In the genomic region with DNA sequence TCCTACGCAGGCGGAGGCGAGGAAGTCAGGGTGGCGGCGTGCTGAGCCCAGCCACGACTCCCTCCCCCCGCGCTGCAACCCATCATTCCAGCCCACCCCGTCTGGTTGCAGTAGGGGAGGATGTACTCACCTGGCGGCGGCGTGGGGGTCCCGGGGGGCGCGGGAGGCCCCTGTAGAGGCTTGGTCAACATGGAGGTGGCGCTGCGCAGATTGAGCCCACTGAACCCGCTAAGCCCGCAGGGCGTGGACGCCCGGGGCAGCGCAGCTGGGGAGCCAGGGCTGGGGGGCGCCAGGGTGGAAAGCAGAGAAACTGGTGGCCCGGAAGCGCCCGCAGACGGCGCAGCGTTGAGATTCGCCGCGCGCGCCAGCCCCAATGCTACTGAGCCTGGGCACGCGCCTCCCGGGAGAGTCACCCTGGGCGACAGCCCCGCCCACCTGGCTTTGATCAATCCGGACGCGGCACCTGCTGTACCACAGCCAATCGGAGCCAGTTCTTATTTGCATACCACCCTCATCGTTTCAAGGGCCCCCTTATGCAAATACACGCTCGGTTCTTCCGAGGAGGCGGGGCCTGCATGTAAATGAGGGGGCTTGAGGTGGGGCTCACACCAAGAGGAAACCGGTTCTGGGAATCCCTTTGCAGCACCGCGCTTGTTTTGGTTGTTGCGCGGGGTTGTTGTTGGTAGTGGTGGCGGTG, we compare ENCODE assay signal across 8 cellular contexts. TPM values are rescaled to one million over a fixed set of nuclear protein-coding genes. Genes with fewer than 3 reads are reported as not detected.
A peak's percentile ranks its signal among the peaks of the same experiment; 100 is the strongest.
DNase-seq lines count a peak whose midpoint lies in the region; ATAC-seq and TF ChIP-seq lines count a peak whose summit lies in the region.

A gene (minus strand): TSS at position 381 of the 697 bp plus-strand sequence. CDS start 190 bp downstream, at position 191.

- H3K9me2 ChIP-seq in PC-9 (ENCODE audit: insufficient read depth): no peaks in the 10 kb centered on the region

- H3K4me2 ChIP-seq in PC-9: peak within 1 kb of the TSS; percentile 77

- no peaks in the 10 kb centered on the region for H3K79me2 ChIP-seq in PC-9 (ENCODE audit: low read depth)

- H3K27ac ChIP-seq in PC-9: no peak within 1 kb of the TSS
- H3K27ac ChIP-seq in esophagus (ENCODE audit: low read depth in 2 of 2, low read length in 1 of 2): peak within 1 kb of the TSS; percentile 83 to 87
- H3K27ac ChIP-seq in muscle layer of colon (ENCODE audit: low read depth, low read length): peak within 1 kb of the TSS; percentile 71

- H3K9me3 ChIP-seq in PC-9 (ENCODE audit: insufficient read depth, low read depth) (no peaks in the 10 kb centered on the region), esophagus (ENCODE audit: control insufficient read depth in 2 of 2, insufficient read depth in 1 of 2, low read depth in 1 of 2, low read length in 1 of 2) (no peaks in the 10 kb centered on the region), muscle layer of colon (ENCODE audit: low read length) (no peaks in the 10 kb centered on the region)

- no peak within 1 kb of the TSS for H3K9ac ChIP-seq in muscle layer of colon (ENCODE audit: low read length)

- POLR2A ChIA-PET in PC-9 (lab: Charles Lee; ENCODE audit: unreplicated experiment): no interaction called here

- H3K36me3 ChIP-seq in PC-9 (ENCODE audit: low read depth) (no peaks in the 10 kb centered on the region), esophagus (ENCODE audit: control insufficient read depth in 2 of 2, insufficient read depth in 2 of 2, low read length in 1 of 2) (peaks cover 0 to 12% of the 10 kb centered on the region in 2 donors), muscle layer of colon (ENCODE audit: insufficient read depth, low read length) (peaks cover 7% of the 10 kb centered on the region)

- CTCF ChIA-PET in PC-9 (lab: Charles Lee): no interaction called here

- H3K4me3 ChIP-seq in PC-9 (peak within 1 kb of the TSS; percentile 58; the same call in 1 of the 2 replicates), esophagus (ENCODE audit: low read depth in 1 of 2, low read length in 2 of 2) (peak within 1 kb of the TSS; percentile 39 to 53), muscle layer of colon (ENCODE audit: low read depth in 1 of 2, low read length in 2 of 2) (peak within 1 kb of the TSS; percentile 41 to 52)

- TF ChIP-seq CTCF in PC-9 (conservative IDR thresholded peaks at IDR 0.05): no peak

- 0 out of 2 replicates have a peak within 1 kb of the TSS, but pooled peaks have one; percentile 52 for H2AFZ ChIP-seq in PC-9

- whole genome bisulfite sequencing in esophagus, 2 donors: 0 to 21% methylated on average over 45 to 55 of the region's 55 CpGs

- intact Hi-C loops in PC-9 (cut with micrococcal nuclease; ENCODE audit: unreplicated experiment): loop anchor here (5.0 kb wide), 1 partner anchor 139 kb away; a partner anchor contains a TSS

- no peaks in the 10 kb centered on the region for H3K27me3 ChIP-seq in PC-9 (ENCODE audit: insufficient read depth, low read depth)
- H3K27me3 ChIP-seq in esophagus (ENCODE audit: control insufficient read depth in 1 of 2, insufficient read depth in 2 of 2, low read length in 2 of 2): no peaks in the 10 kb centered on the region
- H3K27me3 ChIP-seq in muscle layer of colon (ENCODE audit: control insufficient read depth in 1 of 2, insufficient read depth in 2 of 2, low read length in 2 of 2): no peaks in the 10 kb centered on the region

- TSS peak; percentile 18 for BruUV-seq in PC-9 (replicated peaks; lab: Mats Ljungman, UMichigan)

- ATAC-seq in GM21723 (IDR thresholded peaks at IDR 0.05; ENCODE audit: unreplicated experiment): peak; percentile 70

- peak; percentile 80 for DNase-seq in DMS153 treated with DMSO at 0.1 percent for 48 hours (lab: John Stamatoyannopoulos, UW; ENCODE audit: unreplicated experiment)
- peak; percentile 65 for DNase-seq in KG1 (lab: John Stamatoyannopoulos, UW)
- peak; percentile 64 to 81 for DNase-seq in PC-9
- DNase-seq in activated T-cell treated with anti-CD3 and anti-CD28 coated beads for 48 hours (ENCODE audit: low read depth): peak; percentile 81
- peak; percentile 67 for DNase-seq in stimulated activated CD8-positive, alpha-beta memory T cell treated with anti-CD3 and anti-CD28 coated beads, Interleukin-7, amount 100 ng/mL, for 24 hours (ENCODE audit: low read depth)

- H4K20me1 ChIP-seq in PC-9 (ENCODE audit: insufficient read depth): no peaks in the 10 kb centered on the region

- no peaks in the 10 kb centered on the region for H3F3A ChIP-seq in PC-9 (ENCODE audit: insufficient read depth, low read depth)

- H3K4me1 ChIP-seq in PC-9 (replicated peaks; ENCODE audit: insufficient read depth) (no peaks in the 10 kb centered on the region), esophagus (ENCODE audit: control insufficient read depth in 2 of 2, insufficient read depth in 2 of 2, low read length in 1 of 2) (peaks cover 0 to 2% of the 10 kb centered on the region in 2 donors), muscle layer of colon (ENCODE audit: insufficient read depth, low read length) (peaks cover 11% of the 10 kb centered on the region)

RNA-seq across cellular contexts. Expression of the gene that starts here (rescaled TPM):
- 3.6 and 4.4 TPM in 2 replicates for total RNA-seq in PC-9 (2021)
- 1 to 10 TPM; 2.6 to 3.7 TPM for polyA plus RNA-seq in esophagus
